ENCODE assay signal across 8 cellular contexts in genomic region chr14:101948666-101949205, GRCh38. TPM values are rescaled to one million over a fixed set of nuclear protein-coding genes. Genes with fewer than 3 reads are reported as not detected.
DNase-seq lines count a peak whose midpoint lies in the region; TF ChIP-seq lines count a peak whose summit lies in the region.

No MANE protein-coding gene starts in this region.

- H3K4me3 ChIP-seq in thyroid gland (replicated peaks in 1 of 3) = peak overlapping the region; percentile 50 to 97 (median 84)

- peak; percentile 20 for DNase-seq in stimulated activated CD4-positive, alpha-beta T cell treated with anti-CD3 and anti-CD28 coated beads, Interleukin-12 subunit alpha, Interleukin-12 subunit beta, amount 100 ng/mL, for 4 hours
- no peak for DNase-seq in stimulated activated CD4-positive, alpha-beta T cell treated with anti-CD3 and anti-CD28 coated beads, Interleukin-2, amount 100 ng/mL, for 24 hours
- peak; percentile 47 for DNase-seq in left kidney (ENCODE audit: low read depth, low spot score)
- peak in 1 of 2 donors; percentile 12 for DNase-seq in thyroid gland
- DNase-seq in NCI-H774 (lab: John Stamatoyannopoulos, UW) = no peak
- DNase-seq in AG08396 (ENCODE audit: low spot score) = no peak
- DNase-seq in RPMI8226 = no peak

- no peaks in the 10 kb centered on the region for H3K9me3 ChIP-seq in thyroid gland

- intact Hi-C loops in thyroid gland (cut with DNase I) = loop anchor here (5.0 kb wide), 1 partner anchor 181 kb away; no protein-coding TSS in a partner anchor

- no peaks in the 10 kb centered on the region for H3K36me3 ChIP-seq in thyroid gland

- H3K27ac ChIP-seq in angular gyrus (ENCODE audit: low read depth, low read length) (peak overlapping the region; percentile 99), thyroid gland (peak overlapping the region; percentile 73 to 100 (median 91))

- 16 to 23% methylated on average over 9 to 10 of the region's 29 CpGs for WGBS in thyroid gland, 2 donors

- no peaks in the 10 kb centered on the region for H3K27me3 ChIP-seq in thyroid gland

- TF ChIP-seq CTCF in thyroid gland (IDR thresholded peaks at IDR 0.05) = no peak

- H3K4me1 ChIP-seq in thyroid gland = peaks cover 14 to 18% of the 10 kb centered on the region in 2 donors

- no peak for TF ChIP-seq POLR2A in thyroid gland (IDR thresholded peaks at IDR 0.05)

RNA-seq across cellular contexts. Expression of gene DYNC1H1, which starts 15.6 kb away (rescaled TPM):
- total RNA-seq in thyroid gland = 100 to 1,000 TPM; 464 to 818 (median 553) TPM

Comparison
In these comparisons a context has a peak if more than half of its experiments do, and no peak if none do; other contexts are left out.
1. DNase-seq: peak in stimulated activated CD4-positive, alpha-beta T cell treated with anti-CD3 and anti-CD28 coated beads, Interleukin-12 subunit alpha, Interleukin-12 subunit beta, amount 100 ng/mL, for 4 hours (single experiment) and left kidney (single experiment); none in stimulated activated CD4-positive, alpha-beta T cell treated with anti-CD3 and anti-CD28 coated beads, Interleukin-2, amount 100 ng/mL, for 24 hours (0 of 2), NCI-H774 (single experiment), AG08396 (single experiment) and RPMI8226 (single experiment).